In genomic region chr12:126228936-126229335, GRCh38 we compare ENCODE assay signal across 21 cellular contexts.
"Had no signal": no experiment of that assay in that cellular context is flagged by ENCODE, and none has a peak within 500 bp of the region (broad histone marks: within the 10 kb centered on the region; RNA-seq: fewer than 3 reads in every experiment).

No MANE protein-coding gene starts in this region.

- DNase-seq: colonic mucosa; cortex of kidney; dermis blood vessel endothelial cell; dorsolateral prefrontal cortex; effector CD4-positive, alpha-beta T cell; effector CD8-positive, alpha-beta T cell; effector memory CD4-positive, alpha-beta T cell; effector memory CD8-positive, alpha-beta T cell; endodermal cell; erythroblast; esophagus squamous epithelium; foreskin fibroblast; foreskin keratinocyte; foreskin melanocyte; gastrocnemius medialis; glutamatergic neuron; head of caudate nucleus; heart left ventricle; heart right ventricle had no signal

- ATAC-seq: effector memory CD8-positive, alpha-beta T cell; esophagus mucosa; foreskin keratinocyte; gastrocnemius medialis; gastroesophageal sphincter; heart left ventricle; heart right ventricle had no signal
